In genomic region chr9:88791105-88791805, GRCh38 we compare ENCODE assay signal across 12 cellular contexts.
DNase-seq lines count a peak whose midpoint lies in the region; ATAC-seq and TF ChIP-seq lines count a peak whose summit lies in the region.
"Had no signal": no experiment of that assay in that cellular context is flagged by ENCODE, and none has a peak within 500 bp of the region (broad histone marks: within the 10 kb centered on the region; RNA-seq: fewer than 3 reads in every experiment).

No MANE protein-coding gene starts in this region.

- intact Hi-C loops in sciatic nerve (cut with DNase I), result no loop called here
- intact Hi-C loops in testis (cut with DNase I; ENCODE audit: low total_unique reads), result no loop called here

- TF ChIP-seq CTCF in testis (IDR thresholded peaks at IDR 0.05), result no peak

- H3K27me3 ChIP-seq in testis, result no peaks in the 10 kb centered on the region

- no peak overlapping the region for H3K27ac ChIP-seq in testis

- no peaks in the 10 kb centered on the region for H3K4me1 ChIP-seq in testis

- TF ChIP-seq POLR2A in testis (IDR thresholded peaks at IDR 0.05), result no peak

- H3K36me3 ChIP-seq in testis (ENCODE audit: low read depth, missing control alignments), result no peaks in the 10 kb centered on the region

- H3K9me3 ChIP-seq in testis, result no peaks in the 10 kb centered on the region

- DNase-seq in Daoy (ENCODE audit: low read depth), result peak; percentile 59
- DNase-seq in RPMI7951 (ENCODE audit: low read depth), result peak; percentile 41
- DNase-seq in fibroblast of peridontal ligament (ENCODE audit: extremely low read depth), result peak; percentile 94
- no peak for DNase-seq in sciatic nerve (ENCODE audit: low spot score)
- no peak for DNase-seq in COLO668 (lab: John Stamatoyannopoulos, UW; ENCODE audit: unreplicated experiment)
- DNase-seq in testis, result no peak
- no peak for DNase-seq in T-helper 2 cell
- no peak for DNase-seq in SW 1271 (lab: John Stamatoyannopoulos, UW)
- DNase-seq: DMS153, glutamatergic neuron, midbrain, NCI-H1930 had no signal

- peak; percentile 94 for ATAC-seq in sciatic nerve

- H3K4me3 ChIP-seq in testis, result no peak overlapping the region

Comparison
In these comparisons a context has a peak if more than half of its experiments do, and no peak if none do; other contexts are left out.
1. DNase-seq: peak in Daoy (single experiment), RPMI7951 (single experiment) and fibroblast of peridontal ligament (single experiment); none in sciatic nerve (single experiment), COLO668 (single experiment), testis (single experiment), T-helper 2 cell (0 of 5) and SW 1271 (0 of 2).